ENCODE assay signal across 8 cellular contexts in genomic region chr3:155854147-155854940, GRCh38. TPM values are rescaled to one million over a fixed set of nuclear protein-coding genes. Genes with fewer than 3 reads are reported as not detected.
DNase-seq lines count a peak whose midpoint lies in the region; ATAC-seq lines count a peak whose summit lies in the region.

TSS of gene SLC33A1 (minus strand) at chr3:155854427. CDS start at chr3:155853997, 430 bp downstream.

- peaks cover 18 to 30% (median 29%) of the 10 kb centered on the region in 3 donors for H3K4me1 Mint-ChIP-seq in IgD-negative memory B cell

- H3K27me3 Mint-ChIP-seq in IgD-negative memory B cell: no peaks in the 10 kb centered on the region

- ATAC-seq in GM21529 (IDR thresholded peaks at IDR 0.05; ENCODE audit: unreplicated experiment): peak; percentile 93

- peak within 1 kb of the TSS; percentile 90 to 97 (median 94) for H3K4me3 Mint-ChIP-seq in IgD-negative memory B cell

- peaks cover 4% of the 10 kb centered on the region for H3K36me3 Mint-ChIP-seq in IgD-negative memory B cell

- no peaks in the 10 kb centered on the region for H3K9me3 Mint-ChIP-seq in IgD-negative memory B cell

- H3K27ac Mint-ChIP-seq in IgD-negative memory B cell: peak within 1 kb of the TSS; percentile 95 to 99 (median 98)

- DNase-seq in DMS 273 treated with DMSO at 0.1 percent for 48 hours (lab: John Stamatoyannopoulos, UW) (peak; percentile 99), OCI-M2 (lab: John Stamatoyannopoulos, UW; ENCODE audit: unreplicated experiment) (peak; percentile 88), activated T-cell treated with anti-CD3 and anti-CD28 coated beads for 4 hours (peak; percentile 95), epidermal melanocyte (ENCODE audit: insufficient read length, low spot score) (peak; percentile 95), middle frontal gyrus (ENCODE audit: extremely low spot score, low spot score) (peak; percentile 98)
- DNase-seq in stimulated activated CD8-positive, alpha-beta memory T cell treated with anti-CD3 and anti-CD28 coated beads, Interleukin-2, amount 100 ng/mL, for 48 hours (ENCODE audit: low read depth in 2 of 2): peak; percentile 95 to 98

RNA-seq across cellular contexts. Expression of gene SLC33A1, which starts in this region (rescaled TPM):
- 13.0 TPM for polyA plus RNA-seq in IgD-negative memory B cell

Comparison
In these comparisons a context has a peak if more than half of its experiments do, and no peak if none do; other contexts are left out.
1. Peak in every context shown above with its lines: DNase-seq and ATAC-seq.